ENCODE assay signal across 1 cellular context in genomic region chr7:135160858-135161653, GRCh38.
TF ChIP-seq lines count a peak whose summit lies in the region.

No MANE protein-coding gene starts in this region.

TF ChIP-seq in K562, 482 proteins besides CTCF, POLR2A, EP300 and RAD21 (continued from another document and continues in another):
- TF ChIP-seq MGA (IDR thresholded peaks at IDR 0.05) (peak; percentile 90), SMAD2 (IDR thresholded peaks at IDR 0.05; ENCODE audit: low read depth, low read length) (no peak), CHD1 (IDR thresholded peaks at IDR 0.05; ENCODE audit: low read length) (no peak), USF1 (CRISPR knock-in tag; IDR thresholded peaks at IDR 0.05) (peak; percentile 30; the same call in 1 of the 2 replicates), PCBP1 (IDR thresholded peaks at IDR 0.05; ENCODE audit: low read depth, low read length, poor library complexity, severe bottlenecking) (no peak), POU5F1 (IDR thresholded peaks at IDR 0.05; ENCODE audit: borderline replicate concordance, low read depth, low read length, partially characterized antibody) (no peak), HIVEP1 (CRISPR knock-in tag; IDR thresholded peaks at IDR 0.05) (0 out of 2 replicates have a peak, but pooled peaks have one; percentile 29), ZNF282 (CRISPR knock-in tag; IDR thresholded peaks at IDR 0.05) (no peak), XRCC3 (IDR thresholded peaks at IDR 0.05) (no peak), BCLAF1 (IDR thresholded peaks at IDR 0.05; ENCODE audit: borderline replicate concordance in 1 of 2, control insufficient read depth in 1 of 2, low read depth in 2 of 2, low read length in 1 of 2) (no peak), ZNF24 (IDR thresholded peaks at IDR 0.05) (no peak), MAZ (CRISPR knock-in tag; conservative IDR thresholded peaks at IDR 0.05 in 1 of 2, IDR thresholded peaks at IDR 0.05 in 1 of 2) (no peak; a peak in 1 of 4 replicates), UBTF (IDR thresholded peaks at IDR 0.05; ENCODE audit: borderline replicate concordance in 1 of 2, low read depth in 2 of 2, low read length in 2 of 2) (no peak), ZNF253 (CRISPR knock-in tag; conservative IDR thresholded peaks at IDR 0.05) (no peak), ELF2 (CRISPR knock-in tag; IDR thresholded peaks at IDR 0.05) (no peak), TFE3 (CRISPR knock-in tag; IDR thresholded peaks at IDR 0.05) (no peak), RAD51 (IDR thresholded peaks at IDR 0.05; ENCODE audit: borderline replicate concordance, low read depth) (no peak), ZNF696 (CRISPR knock-in tag; conservative IDR thresholded peaks at IDR 0.05) (no peak), NONO (IDR thresholded peaks at IDR 0.05; ENCODE audit: low read depth in 2 of 2, low read length in 1 of 2) (no peak), PML (IDR thresholded peaks at IDR 0.05; ENCODE audit: low read length) (no peak), ZFX (CRISPR knock-in tag; IDR thresholded peaks at IDR 0.05) (no peak), NFIX (CRISPR knock-in tag; IDR thresholded peaks at IDR 0.05; ENCODE audit: low read depth) (no peak), ZEB2 (IDR thresholded peaks at IDR 0.05) (peak; percentile 17; the same call in 1 of the 2 replicates), CLOCK (CRISPR knock-in tag; IDR thresholded peaks at IDR 0.05; ENCODE audit: borderline replicate concordance) (no peak), BACH1 (tag; IDR thresholded peaks at IDR 0.05) (peak; percentile 53; the same call in 1 of the 2 replicates), NCOR1 (IDR thresholded peaks at IDR 0.05) (peak; percentile 29; the same call in 1 of the 2 replicates), MAFF (IDR thresholded peaks at IDR 0.05; ENCODE audit: low read length) (no peak), NFE2 (IDR thresholded peaks at IDR 0.05; ENCODE audit: low read depth) (no peak), CBFA2T3 (IDR thresholded peaks at IDR 0.05) (0 out of 2 replicates have a peak, but pooled peaks have one; percentile 10), TSC22D4 (tag; IDR thresholded peaks at IDR 0.05) (no peak), TAF7 (tag; IDR thresholded peaks at IDR 0.05) (no peak), MECOM (CRISPR knock-in tag; IDR thresholded peaks at IDR 0.05) (peak; percentile 78; the same call in 1 of the 2 replicates), GTF3C2 (IDR thresholded peaks at IDR 0.05; ENCODE audit: borderline replicate concordance, extremely low read depth, insufficient read length) (no peak)
